29 cellular contexts compared by ENCODE assay signal in the genomic region with DNA sequence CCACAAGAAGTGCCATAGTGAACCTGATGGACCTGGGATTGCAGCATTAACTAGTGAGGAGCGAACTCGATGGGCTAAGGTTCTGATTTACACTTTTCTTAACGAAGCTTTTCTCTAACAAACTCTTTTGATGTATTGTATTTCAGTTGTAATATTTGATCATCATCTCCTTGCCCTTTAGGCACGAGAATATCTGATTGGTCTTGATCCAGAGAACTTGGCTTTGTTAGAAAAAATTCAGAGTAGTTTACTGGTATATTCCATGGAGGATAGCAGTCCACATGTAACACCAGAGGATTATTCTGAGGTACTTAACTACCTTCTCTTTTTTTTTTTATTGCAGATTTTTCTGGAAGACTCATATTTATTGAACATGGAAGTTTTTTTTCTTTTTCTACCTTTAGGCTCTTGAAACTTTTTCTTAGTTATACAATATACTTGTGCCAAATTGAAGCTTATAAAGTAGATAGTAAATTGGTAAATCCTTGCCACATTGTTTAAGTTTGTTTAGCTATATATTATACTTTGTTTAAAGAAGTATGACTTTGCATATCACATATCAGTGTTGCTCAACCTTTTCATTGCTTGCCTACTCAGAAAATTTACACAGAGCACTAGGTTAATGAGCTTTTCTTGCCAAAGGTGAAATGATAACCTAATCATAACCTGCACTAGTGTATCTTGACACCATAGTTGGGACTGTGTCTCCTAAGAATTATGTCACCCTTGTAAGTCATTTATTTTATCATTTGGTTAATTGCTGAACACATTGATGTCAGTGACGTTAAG.
"Had no signal": no experiment of that assay in that cellular context is flagged by ENCODE, and none has a peak within 500 bp of the region (broad histone marks: within the 10 kb centered on the region; RNA-seq: fewer than 3 reads in every experiment).

No MANE protein-coding gene starts in this region.

- H3K4me1 Mint-ChIP-seq: mesothelial cell of epicardium had no signal

- H3K4me1 ChIP-seq: body of pancreas, right atrium auricular region, spleen, transverse colon had no signal

- H3K9me3 ChIP-seq: body of pancreas, right atrium auricular region, spleen, transverse colon had no signal

- H3K27me3 Mint-ChIP-seq: activated CD4-positive, alpha-beta memory T cell treated with anti-CD3 and anti-CD28 coated beads for 36 hours; activated CD4-positive, alpha-beta T cell treated with anti-CD3 and anti-CD28 coated beads, Interleukin-2, amount 10 ng/mL, durations not matched to agents 24 days and 14 days; activated naive CD4-positive, alpha-beta T cell treated with anti-CD3 and anti-CD28 coated beads, Interleukin-2, amount 50 U/mL, for 24 hours; effector memory CD8-positive, alpha-beta T cell; naive thymus-derived CD4-positive, alpha-beta T cell had no signal

- H3K4me3 Mint-ChIP-seq: activated CD4-positive, alpha-beta memory T cell treated with anti-CD3 and anti-CD28 coated beads for 36 hours; activated CD4-positive, alpha-beta T cell treated with anti-CD3 and anti-CD28 coated beads, Interleukin-2, amount 10 ng/mL, durations not matched to agents 24 days and 14 days; activated naive CD4-positive, alpha-beta T cell treated with anti-CD3 and anti-CD28 coated beads, Interleukin-2, amount 50 U/mL, for 24 hours; effector memory CD8-positive, alpha-beta T cell; mesothelial cell of epicardium; naive thymus-derived CD4-positive, alpha-beta T cell; T-helper 1 cell treated with Interleukin-12 subunit alpha and Interleukin-12 subunit beta and Interleukin-4 antibody, amounts not matched to agents 30 μg/mL and 1 μg/mL, for 36 hours had no signal

- H3K36me3 ChIP-seq: cardiac muscle cell, right atrium auricular region, transverse colon had no signal

- H3K9me3 Mint-ChIP-seq: activated CD4-positive, alpha-beta memory T cell treated with anti-CD3 and anti-CD28 coated beads for 36 hours; activated naive CD4-positive, alpha-beta T cell treated with anti-CD3 and anti-CD28 coated beads, Interleukin-2, amount 50 U/mL, for 24 hours; effector memory CD8-positive, alpha-beta T cell; naive thymus-derived CD4-positive, alpha-beta T cell; T-helper 1 cell treated with Interleukin-12 subunit alpha and Interleukin-12 subunit beta and Interleukin-4 antibody, amounts not matched to agents 30 μg/mL and 1 μg/mL, for 36 hours had no signal

- ATAC-seq: activated CD4-positive, CD25-positive, alpha-beta regulatory T cell treated with anti-CD3 and anti-CD28 coated beads, Interleukin-2, amount 50 U/mL, for 24 hours; body of pancreas; effector memory CD8-positive, alpha-beta T cell; naive thymus-derived CD4-positive, alpha-beta T cell had no signal

- H3K27ac ChIP-seq: body of pancreas, cardiac muscle cell, coronary artery, right atrium auricular region, spleen, transverse colon, WERI-Rb-1 had no signal

- H3K27me3 ChIP-seq: body of pancreas, cardiac muscle cell, right atrium auricular region, spleen, transverse colon had no signal

- FAIRE-seq: kidney, TTC549 had no signal

- DNase-seq: activated CD4-positive, alpha-beta memory T cell treated with anti-CD3 and anti-CD28 coated beads for 36 hours; activated CD4-positive, alpha-beta T cell treated with anti-CD3 and anti-CD28 coated beads, Interleukin-2, amount 10 ng/mL, durations not matched to agents 24 days and 14 days; activated CD8-positive, alpha-beta memory T cell treated with anti-CD3 and anti-CD28 coated beads, Interleukin-2, amount 50 U/mL, for 4 hours; activated gamma-delta T cell treated with Interleukin-2 at 50 U/mL for 16 hours; activated T-cell treated with anti-CD3 and anti-CD28 coated beads, Interleukin-2, amount 50 U/mL, for 1 hour; aorta; body of pancreas; cerebellar nuclear complex; effector memory CD8-positive, alpha-beta T cell; erythroblast; foreskin fibroblast; head of caudate nucleus; hippocampal formation; kidney; naive thymus-derived CD4-positive, alpha-beta T cell; occipital lobe; spleen; stimulated activated naive CD4-positive, alpha-beta T cell; T-helper 9 cell; transverse colon; WERI-Rb-1 had no signal

- H3K4me3 ChIP-seq: body of pancreas, cardiac muscle cell, coronary artery, right atrium auricular region, spleen, transverse colon had no signal
